In genomic region chr7:134985894-134986362, GRCh38 we compare ENCODE assay signal across 8 cellular contexts. TPM values are rescaled to one million over a fixed set of nuclear protein-coding genes. Genes with fewer than 3 reads are reported as not detected.
A peak's percentile ranks its signal among the peaks of the same experiment; 100 is the strongest.
DNase-seq lines count a peak whose midpoint lies in the region; ATAC-seq and TF ChIP-seq lines count a peak whose summit lies in the region.

No MANE protein-coding gene starts in this region.

- H3K4me3 ChIP-seq in ascending aorta (peak overlapping the region; percentile 72 to 73), mesodermal cell (ENCODE audit: extremely low read depth, insufficient read depth, low read length, poor library complexity, severe bottlenecking) (peak overlapping the region; percentile 72)

- 17 to 44% methylated on average over 2 to 3 of the region's 8 CpGs for WGBS in mesodermal cell (ENCODE audit: insufficient coverage in 2 of 2), 2 experiments

- ATAC-seq in HG03103 (IDR thresholded peaks at IDR 0.05; ENCODE audit: low read depth, unreplicated experiment) = peak; percentile 48

- POLR2A ChIA-PET in activated CD4-positive, alpha-beta T cell treated with anti-CD3 and anti-CD28 coated beads, Interleukin-2, amount 10 ng/mL, durations not matched to agents 7 days and 5 days (lab: Charles Lee) = interaction anchor here (0.6 kb wide), 3 partner anchors 51 to 550 kb away, joined by 3 read pairs; partner anchors contain the start of gene BPGM

- no peaks in the 10 kb centered on the region for H3K27me3 ChIP-seq in ascending aorta

- H3K27ac Mint-ChIP-seq in activated CD4-positive, alpha-beta T cell treated with anti-CD3 and anti-CD28 coated beads, Interleukin-2, amount 10 ng/mL, durations not matched to agents 7 days and 5 days = peak overlapping the region; percentile 93

- peaks cover 31% of the 10 kb centered on the region for H3K4me1 Mint-ChIP-seq in activated CD4-positive, alpha-beta T cell treated with anti-CD3 and anti-CD28 coated beads, Interleukin-2, amount 10 ng/mL, durations not matched to agents 7 days and 5 days

- no peaks in the 10 kb centered on the region for H3K27me3 Mint-ChIP-seq in activated CD4-positive, alpha-beta T cell treated with anti-CD3 and anti-CD28 coated beads, Interleukin-2, amount 10 ng/mL, durations not matched to agents 7 days and 5 days

- peak overlapping the region; percentile 91 for H3K4me3 Mint-ChIP-seq in activated CD4-positive, alpha-beta T cell treated with anti-CD3 and anti-CD28 coated beads, Interleukin-2, amount 10 ng/mL, durations not matched to agents 7 days and 5 days

- H3K9me3 ChIP-seq in ascending aorta (peaks cover 0 to 4% of the 10 kb centered on the region in 2 donors), mesodermal cell (ENCODE audit: control insufficient read depth, low read length) (no peaks in the 10 kb centered on the region)

- no peak for DNase-seq in activated CD4-positive, alpha-beta T cell treated with anti-CD3 and anti-CD28 coated beads, Interleukin-2, amount 10 ng/mL, durations not matched to agents 7 days and 5 days
- DNase-seq in activated CD4-positive, alpha-beta T cell treated with anti-CD3 and anti-CD28 coated beads, Interleukin-2, amount 50 U/mL, for 1 hour = no peak
- DNase-seq in ascending aorta (ENCODE audit: low spot score in 2 of 2) (no peak), NCI-H2081 treated with DMSO at 0.1 percent for 48 hours (lab: John Stamatoyannopoulos, UW) (no peak), midbrain (lab: John Stamatoyannopoulos, UW) (no peak), NCI-H69 (lab: John Stamatoyannopoulos, UW) (no peak)

- peaks cover 0 to 16% of the 10 kb centered on the region in 2 donors for H3K4me1 ChIP-seq in ascending aorta
- no peaks in the 10 kb centered on the region for H3K4me1 ChIP-seq in mesodermal cell (ENCODE audit: control insufficient read depth, insufficient read depth, low read length, poor library complexity, severe bottlenecking)

- H3K36me3 Mint-ChIP-seq in activated CD4-positive, alpha-beta T cell treated with anti-CD3 and anti-CD28 coated beads, Interleukin-2, amount 10 ng/mL, durations not matched to agents 7 days and 5 days (ENCODE audit: low read depth) = peaks cover 12% of the 10 kb centered on the region

- TF ChIP-seq CTCF in ascending aorta (IDR thresholded peaks at IDR 0.05) = no peak

- H3K36me3 ChIP-seq in ascending aorta (peaks cover 0 to 5% of the 10 kb centered on the region in 2 donors), mesodermal cell (ENCODE audit: control insufficient read depth, insufficient read depth, low read length) (peaks cover 2% of the 10 kb centered on the region)

- CTCF ChIA-PET in activated CD4-positive, alpha-beta T cell treated with anti-CD3 and anti-CD28 coated beads, Interleukin-2, amount 10 ng/mL, durations not matched to agents 7 days and 5 days (lab: Charles Lee) = interaction anchor here (0.7 to 2.6 kb wide), 15 partner anchors 10 to 341 kb away, joined by 3 to 12 read pairs (median 4); no protein-coding TSS in a partner anchor

- intact Hi-C loops in ascending aorta (cut with DNase I) = loop anchor here (1.0 to 5.0 kb wide), 5 partner anchors 161 to 771 kb away; partner anchors contain the start of genes CYREN and TMEM140

- H3K27ac ChIP-seq in ascending aorta (peak overlapping the region; percentile 86 to 87), mesodermal cell (ENCODE audit: low read depth, low read length, severe bottlenecking) (no peak overlapping the region)

- H3K9me3 Mint-ChIP-seq in activated CD4-positive, alpha-beta T cell treated with anti-CD3 and anti-CD28 coated beads, Interleukin-2, amount 10 ng/mL, durations not matched to agents 7 days and 5 days = no peaks in the 10 kb centered on the region

RNA-seq across cellular contexts. Expression of gene AGBL3, which starts 0.4 kb away (rescaled TPM):
- total RNA-seq in activated CD4-positive, alpha-beta T cell treated with anti-CD3 and anti-CD28 coated beads, Interleukin-2, amount 10 ng/mL, durations not matched to agents 7 days and 5 days = 1 to 10 TPM; 1.9 TPM
- total RNA-seq in ascending aorta = 2.8 TPM
- polyA plus RNA-seq in mesodermal cell (2013, experiment 1 of 2) = 1.8 TPM
- polyA plus RNA-seq in mesodermal cell (2013, experiment 2 of 2) = 2.9 TPM
